19 cellular contexts compared by ENCODE assay signal in the genomic region with DNA sequence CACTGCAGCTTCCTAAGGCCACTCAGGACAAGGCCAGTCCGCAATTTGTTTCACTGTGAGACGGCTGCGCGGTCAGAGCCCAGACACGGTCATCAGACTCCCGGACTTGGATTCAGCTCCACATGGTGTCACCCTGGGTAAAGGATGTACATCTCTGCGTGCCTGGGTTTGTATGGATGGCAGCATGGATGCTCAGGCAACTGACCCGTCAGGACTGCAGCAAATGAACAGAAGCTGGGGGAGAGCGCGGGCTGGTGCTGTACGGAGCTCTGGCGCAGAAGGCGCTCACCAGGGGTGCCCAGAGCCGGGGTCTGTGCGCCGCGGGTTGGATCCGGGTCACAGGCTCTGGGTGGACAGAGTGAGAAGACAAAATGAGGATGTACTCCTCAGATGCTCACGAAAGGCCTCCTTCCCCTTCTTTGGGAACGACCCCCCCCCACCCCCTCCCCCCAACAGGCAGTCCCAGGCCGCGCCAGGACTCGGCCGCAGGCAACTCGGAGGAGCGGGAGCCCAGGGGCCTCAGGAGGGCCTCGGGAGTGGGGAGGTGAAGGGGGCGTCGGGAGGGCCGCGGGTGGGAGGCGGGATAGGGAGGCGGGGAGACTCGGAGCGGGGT.
DNase-seq lines count a peak whose midpoint lies in the region; ATAC-seq, FAIRE-seq and TF ChIP-seq lines count a peak whose summit lies in the region.
"Had no signal": no experiment of that assay in that cellular context is flagged by ENCODE, and none has a peak within 500 bp of the region (broad histone marks: within the 10 kb centered on the region; RNA-seq: fewer than 3 reads in every experiment).

No MANE protein-coding gene starts in this region.

- H3K27ac Mint-ChIP-seq in progenitor cell of endocrine pancreas, result no peak overlapping the region
- no peak overlapping the region for H3K27ac Mint-ChIP-seq in activated T-helper 1 cell treated with anti-CD3 and anti-CD28 coated beads, Interleukin-12 subunit alpha, Interleukin-12 subunit beta, Interleukin-2, Interleukin-4 antibody, amounts not matched to agents 30 ng/mL and 10 ng/mL and 1 ng/mL, durations not matched to agents 14 hours and 24 hours and 36 hours
- H3K27ac Mint-ChIP-seq: T-helper 1 cell treated with Interleukin-12 subunit alpha and Interleukin-12 subunit beta and Interleukin-4 antibody, amounts not matched to agents 30 μg/mL and 1 μg/mL, for 36 hours had no signal

- TF ChIP-seq EP300 in K562 (IDR thresholded peaks at IDR 0.05; ENCODE audit: low read length), result no peak

- CTCF ChIA-PET in K562 (lab: Yijun Ruan, JAX; ENCODE audit: low intra/inter-chr PET ratio), result no interaction called here

- H3K9me3 ChIP-seq in K562 (replicated peaks; ENCODE audit: control insufficient read depth, insufficient read depth, low read depth, low read length), result no peaks in the 10 kb centered on the region
- no peaks in the 10 kb centered on the region for H3K9me3 ChIP-seq in iPS-20b (ENCODE audit: insufficient read depth, low read depth, low read length)
- no peaks in the 10 kb centered on the region for H3K9me3 ChIP-seq in small intestine (ENCODE audit: control insufficient read depth, low read depth)
- H3K9me3 ChIP-seq: ascending aorta, MG63, neutrophil had no signal

- H3K27me3 Mint-ChIP-seq in progenitor cell of endocrine pancreas, result peaks cover 20% of the 10 kb centered on the region
- peaks cover 9% of the 10 kb centered on the region for H3K27me3 Mint-ChIP-seq in activated T-helper 1 cell treated with anti-CD3 and anti-CD28 coated beads, Interleukin-12 subunit alpha, Interleukin-12 subunit beta, Interleukin-2, Interleukin-4 antibody, amounts not matched to agents 30 ng/mL and 10 ng/mL and 1 ng/mL, durations not matched to agents 14 hours and 24 hours and 36 hours (ENCODE audit: insufficient read depth)

- POLR2A ChIA-PET in K562 (lab: Yijun Ruan, JAX), result interaction anchor here (1.0 kb wide), 1 partner anchor 10 kb away, joined by 3 read pairs; no protein-coding TSS in a partner anchor

- peaks cover 0 to 7% of the 10 kb centered on the region in 2 experiments; a peak in 1 of 5 replicates for H3K4me1 ChIP-seq in K562 (replicated peaks in 1 of 2; ENCODE audit: control insufficient read depth in 2 of 2, insufficient read depth in 2 of 2, low read length in 2 of 2)
- peaks cover 24% of the 10 kb centered on the region for H3K4me1 ChIP-seq in iPS-20b (ENCODE audit: insufficient read depth, low read length)
- no peaks in the 10 kb centered on the region for H3K4me1 ChIP-seq in small intestine (ENCODE audit: control insufficient read depth in 2 of 2, insufficient read depth in 1 of 2, low read depth in 1 of 2, low read length in 1 of 2)

- intact Hi-C loops in K562 (cut with micrococcal nuclease), result no loop called here
- intact Hi-C loops in activated T-helper 1 cell treated with anti-CD3 and anti-CD28 coated beads, Interleukin-12 subunit alpha, Interleukin-12 subunit beta, Interleukin-2, Interleukin-4 antibody, amounts not matched to agents 30 ng/mL and 10 ng/mL and 1 ng/mL, durations not matched to agents 14 hours and 24 hours and 36 hours (cut with micrococcal nuclease), result no loop called here

- no peaks in the 10 kb centered on the region for H3K4me1 Mint-ChIP-seq in progenitor cell of endocrine pancreas (ENCODE audit: low read depth)
- no peaks in the 10 kb centered on the region for H3K4me1 Mint-ChIP-seq in activated T-helper 1 cell treated with anti-CD3 and anti-CD28 coated beads, Interleukin-12 subunit alpha, Interleukin-12 subunit beta, Interleukin-2, Interleukin-4 antibody, amounts not matched to agents 30 ng/mL and 10 ng/mL and 1 ng/mL, durations not matched to agents 14 hours and 24 hours and 36 hours (ENCODE audit: low read depth)

- no peak overlapping the region for H2AFZ ChIP-seq in K562 (ENCODE audit: low read depth, low read length)

- in situ Hi-C loops in K562 (cut with MboI), result no loop called here

- peak overlapping the region; percentile 55 for H3K4me3 Mint-ChIP-seq in progenitor cell of endocrine pancreas (ENCODE audit: low read depth)
- no peak overlapping the region for H3K4me3 Mint-ChIP-seq in activated T-helper 1 cell treated with anti-CD3 and anti-CD28 coated beads, Interleukin-12 subunit alpha, Interleukin-12 subunit beta, Interleukin-2, Interleukin-4 antibody, amounts not matched to agents 30 ng/mL and 10 ng/mL and 1 ng/mL, durations not matched to agents 14 hours and 24 hours and 36 hours
- H3K4me3 Mint-ChIP-seq: T-helper 1 cell treated with Interleukin-12 subunit alpha and Interleukin-12 subunit beta and Interleukin-4 antibody, amounts not matched to agents 30 μg/mL and 1 μg/mL, for 36 hours had no signal

- no peaks in the 10 kb centered on the region for H3K36me3 Mint-ChIP-seq in progenitor cell of endocrine pancreas (ENCODE audit: insufficient read depth)
- H3K36me3 Mint-ChIP-seq in activated T-helper 1 cell treated with anti-CD3 and anti-CD28 coated beads, Interleukin-12 subunit alpha, Interleukin-12 subunit beta, Interleukin-2, Interleukin-4 antibody, amounts not matched to agents 30 ng/mL and 10 ng/mL and 1 ng/mL, durations not matched to agents 14 hours and 24 hours and 36 hours (ENCODE audit: low read depth), result no peaks in the 10 kb centered on the region

- no peaks in the 10 kb centered on the region for H3K79me2 ChIP-seq in K562 (ENCODE audit: control insufficient read depth, insufficient read depth, low read length)

- H3K27ac ChIP-seq in K562 (ENCODE audit: extremely low read depth, low read depth, low read length) (no peak overlapping the region), iPS-20b (ENCODE audit: low read length) (no peak overlapping the region), small intestine (ENCODE audit: low read depth in 1 of 2, low read length in 1 of 2) (peak overlapping the region in 1 of 2 donors; percentile 4)
- H3K27ac ChIP-seq: epithelial cell of prostate, neutrophil had no signal

- DNase-seq in H7 (peak; percentile 81), K562 (ENCODE audit: extremely low read depth in 1 of 4, low spot score in 3 of 4) (no peak), progenitor cell of endocrine pancreas (ENCODE audit: low spot score, unreplicated experiment) (no peak), small intestine (no peak), GM19239 (ENCODE audit: insufficient read length, low spot score) (no peak)
- no peak for DNase-seq in activated T-helper 1 cell treated with anti-CD3 and anti-CD28 coated beads, Interleukin-12 subunit alpha, Interleukin-12 subunit beta, Interleukin-2, Interleukin-4 antibody, amounts not matched to agents 30 ng/mL and 10 ng/mL and 1 ng/mL, durations not matched to agents 14 hours and 24 hours and 36 hours (ENCODE audit: low spot score)
- DNase-seq: activated gamma-delta T cell; MG63; NCI-H2029 treated with DMSO at 0.1 percent for 48 hours; NCI-H510A; stimulated activated CD4-positive, alpha-beta T cell treated with anti-CD3 and anti-CD28 coated beads, Interleukin-4, amount 100 ng/mL, for 1 hour had no signal

- no TSS peak for BruUV-seq in K562 (replicated peaks; lab: Mats Ljungman, UMichigan)

- FAIRE-seq in K562 (lab: Jason Lieb, UNC), result no peak
- no peak for FAIRE-seq in small intestine (lab: Jason Lieb, UNC)
- FAIRE-seq in GM19239 (lab: Jason Lieb, UNC), result no peak
- FAIRE-seq: HTR-8/SVneo, islet of Langerhans had no signal

- no peak for TF ChIP-seq CTCF in K562 (IDR thresholded peaks at IDR 0.05 in 2 of 3, conservative IDR thresholded peaks at IDR 0.05 in 1 of 3; ENCODE audit: insufficient read depth in 2 of 3, low read depth in 1 of 3, low read length in 3 of 3)
- TF ChIP-seq CTCF in progenitor cell of endocrine pancreas (IDR thresholded peaks at IDR 0.05; ENCODE audit: unreplicated experiment), result no peak

- TF ChIP-seq RAD21 in K562 (CRISPR knock-in tag; conservative IDR thresholded peaks at IDR 0.05 in 1 of 2, IDR thresholded peaks at IDR 0.05 in 1 of 2), result no peak

- ATAC-seq in K562 (peak; percentile 48), GM18867 (IDR thresholded peaks at IDR 0.05; ENCODE audit: unreplicated experiment) (no peak)

- TF ChIP-seq POLR2A in K562 (conservative IDR thresholded peaks at IDR 0.05), result no peak

- no peaks in the 10 kb centered on the region for H3K36me3 ChIP-seq in H7 (replicated peaks; ENCODE audit: control insufficient read depth, insufficient read depth, low read length)
- H3K36me3 ChIP-seq in K562 (ENCODE audit: control insufficient read depth, insufficient read depth, low read length), result no peaks in the 10 kb centered on the region
- no peaks in the 10 kb centered on the region for H3K36me3 ChIP-seq in iPS-20b (ENCODE audit: insufficient read depth, low read depth, low read length)
- no peaks in the 10 kb centered on the region for H3K36me3 ChIP-seq in small intestine (ENCODE audit: control insufficient read depth in 2 of 2, insufficient read depth in 2 of 2, low read length in 2 of 2)
- H3K36me3 ChIP-seq: ascending aorta, MG63, neutrophil had no signal

- no peak overlapping the region for H3K4me2 ChIP-seq in K562 (ENCODE audit: insufficient read depth, low read length)

- H3K27me3 ChIP-seq in H7 (ENCODE audit: control insufficient read depth, insufficient read depth, low read length) (peaks cover 15% of the 10 kb centered on the region), K562 (ENCODE audit: control insufficient read depth in 2 of 2, insufficient read depth in 2 of 2, low read length in 2 of 2) (peaks cover 2 to 31% of the 10 kb centered on the region in 2 experiments; a peak in 3 of 5 replicates), iPS-20b (ENCODE audit: insufficient read depth, low read length) (peaks cover 15% of the 10 kb centered on the region), small intestine (ENCODE audit: control insufficient read depth in 2 of 2, insufficient read depth in 2 of 2, low read length in 2 of 2) (peaks cover 0 to 4% of the 10 kb centered on the region in 2 donors)
- H3K27me3 ChIP-seq: ascending aorta, MG63 had no signal

- H4K20me1 ChIP-seq in K562 (replicated peaks; ENCODE audit: control insufficient read depth, insufficient read depth, low read length), result no peaks in the 10 kb centered on the region

- H3K9ac ChIP-seq in K562 (ENCODE audit: insufficient read depth in 1 of 2, low read depth in 2 of 2, low read length in 2 of 2) (no peak overlapping the region), iPS-20b (ENCODE audit: low read depth, low read length) (no peak overlapping the region)

- H3K4me3 ChIP-seq in H7 (ENCODE audit: insufficient read depth, low read depth, low read length) (peak overlapping the region; percentile 38), K562 (no peak overlapping the region), iPS-20b (ENCODE audit: low read length) (peak overlapping the region; percentile 25; the same call in 1 of the 2 replicates), small intestine (ENCODE audit: low read depth in 1 of 2, low read length in 2 of 2) (no peak overlapping the region)
- H3K4me3 ChIP-seq: MG63 had no signal

- H3K9me3 Mint-ChIP-seq in progenitor cell of endocrine pancreas (ENCODE audit: low read depth), result no peaks in the 10 kb centered on the region
- H3K9me3 Mint-ChIP-seq in activated T-helper 1 cell treated with anti-CD3 and anti-CD28 coated beads, Interleukin-12 subunit alpha, Interleukin-12 subunit beta, Interleukin-2, Interleukin-4 antibody, amounts not matched to agents 30 ng/mL and 10 ng/mL and 1 ng/mL, durations not matched to agents 14 hours and 24 hours and 36 hours, result no peaks in the 10 kb centered on the region
- H3K9me3 Mint-ChIP-seq: T-helper 1 cell treated with Interleukin-12 subunit alpha and Interleukin-12 subunit beta and Interleukin-4 antibody, amounts not matched to agents 30 μg/mL and 1 μg/mL, for 36 hours had no signal

- H3K9me1 ChIP-seq in K562 (ENCODE audit: control insufficient read depth, insufficient read depth, low read length), result no peaks in the 10 kb centered on the region

- 3% methylated on average over 25 of the region's 35 CpGs for WGBS in K562 (ENCODE audit: insufficient coverage, low coverage, missing lambda C conversion rate)
- WGBS in small intestine, 3 donors, result 29 to 43% (median 41%) methylated on average over 29 to 35 of the region's 35 CpGs

Comparison
In these comparisons a context has a peak if more than half of its experiments do, and no peak if none do; other contexts are left out.
1. H3K4me3 ChIP-seq: peak in H7 (single experiment) and iPS-20b (single experiment); none in K562 (single experiment) and small intestine (0 of 2).